1 cellular context compared by ENCODE assay signal in genomic region chr14:105053996-105054395, GRCh38.
TF ChIP-seq lines count a peak whose summit lies in the region.

No MANE protein-coding gene starts in this region.

TF ChIP-seq in IMR-90, 13 proteins besides CTCF, POLR2A, EP300 and RAD21:
- no peak for TF ChIP-seq CEBPB (IDR thresholded peaks at IDR 0.05; ENCODE audit: low read depth, low read length)
- no peak for TF ChIP-seq RCOR1 (IDR thresholded peaks at IDR 0.05; ENCODE audit: insufficient replicate concordance, low read length)
- TF ChIP-seq ELK1 (IDR thresholded peaks at IDR 0.05; ENCODE audit: borderline replicate concordance, low read depth, low read length): no peak
